Comparison of ENCODE assay signal across 8 cellular contexts in the genomic region with DNA sequence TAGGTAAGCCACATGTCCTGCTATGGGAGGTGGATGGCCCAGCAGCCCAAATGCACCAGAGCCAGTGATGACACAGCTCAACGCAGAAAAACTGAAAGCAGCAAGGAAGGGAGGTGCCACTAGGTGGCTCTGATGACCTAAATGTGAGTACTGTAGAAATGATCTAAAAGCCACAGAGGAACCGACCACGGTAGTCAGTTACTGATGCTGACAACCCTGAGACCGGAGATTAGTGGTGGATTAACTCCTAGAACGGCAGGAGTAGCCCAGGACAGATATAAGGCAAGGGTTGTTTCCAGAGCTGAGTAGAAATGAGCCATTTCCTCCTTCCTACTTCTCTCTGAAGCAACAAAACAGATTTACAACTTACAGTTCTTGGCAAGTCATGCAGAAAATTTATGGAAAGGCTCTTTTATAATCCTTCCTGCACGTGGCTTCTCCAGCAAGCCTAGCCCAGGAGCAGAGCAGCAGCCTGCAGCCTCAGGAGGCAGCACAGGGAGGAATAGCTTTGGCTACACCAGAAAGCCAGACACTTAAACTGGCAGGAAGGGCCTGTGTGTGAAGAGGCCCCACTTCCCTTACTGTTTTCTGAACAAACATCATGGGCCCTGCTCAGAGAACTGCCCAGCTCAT. TPM values are rescaled to one million over a fixed set of nuclear protein-coding genes. Genes with fewer than 3 reads are reported as not detected.
A peak's percentile ranks its signal among the peaks of the same experiment; 100 is the strongest.
DNase-seq lines count a peak whose midpoint lies in the region; ATAC-seq and TF ChIP-seq lines count a peak whose summit lies in the region.

No MANE protein-coding gene starts in this region.

- peaks cover 14% of the 10 kb centered on the region; the same call in 1 of the 2 replicates for H3K36me3 Mint-ChIP-seq in WTC11

- H3K27ac Mint-ChIP-seq in WTC11, result peak overlapping the region; percentile 31; the same call in 1 of the 2 replicates

- POLR2A ChIA-PET in WTC11 (lab: Charles Lee), result no interaction called here

- H3K9me3 Mint-ChIP-seq in WTC11, result no peaks in the 10 kb centered on the region

- H3K27me3 ChIP-seq in layer of hippocampus (ENCODE audit: control insufficient read depth, insufficient read depth, low read length), result no peaks in the 10 kb centered on the region

- DNase-seq in GM12864 (ENCODE audit: low read depth), result peak; percentile 70
- DNase-seq in NCI-H2227 treated with DMSO at 0.1 percent for 48 hours (lab: John Stamatoyannopoulos, UW), result peak; percentile 36
- DNase-seq in WTC11 (ENCODE audit: low spot score), result peak; percentile 78
- DNase-seq in cerebellar cortex (ENCODE audit: low spot score), result peak; percentile 96
- DNase-seq in stimulated activated CD4-positive, alpha-beta T cell treated with anti-CD3 and anti-CD28 coated beads, Interleukin-1b, Interleukin-23, amount 100 ng/mL, for 1 hour (ENCODE audit: low read depth in 2 of 2), result peak; percentile 41 to 54
- no peak for DNase-seq in posterior vena cava (ENCODE audit: low spot score)

- H3K4me3 Mint-ChIP-seq in WTC11, result no peak overlapping the region

- peak; percentile 72 for ATAC-seq in HG02973 (IDR thresholded peaks at IDR 0.05; ENCODE audit: unreplicated experiment)
- peak; percentile 95 for ATAC-seq in WTC11

- no peaks in the 10 kb centered on the region for H3K27me3 Mint-ChIP-seq in WTC11 (ENCODE audit: low read depth)

- H3K4me3 ChIP-seq in GM12864 (ENCODE audit: low read depth, low read length), result no peak overlapping the region

- TF ChIP-seq CTCF in GM12864 (IDR thresholded peaks at IDR 0.05; ENCODE audit: low read depth, low read length, missing control alignments) (peak; percentile 86), WTC11 (IDR thresholded peaks at IDR 0.05) (peak; percentile 56)

- peak overlapping the region; percentile 90 for H3K27ac ChIP-seq in layer of hippocampus (ENCODE audit: low read depth, low read length)

- CTCF ChIA-PET in WTC11 (lab: Charles Lee), result interaction anchor here (0.5 to 2.2 kb wide), 55 partner anchors 10 to 763 kb away, joined by 3 to 59 read pairs (median 4); partner anchors contain the start of genes DAPK2, PPIB and USP3

- intact Hi-C loops in posterior vena cava (cut with DNase I), result no loop called here

- H3K4me1 Mint-ChIP-seq in WTC11, result 0 out of 2 replicates have a peak, but pooled peaks cover 4% of the 10 kb centered on the region

TF ChIP-seq in WTC11, 78 proteins besides CTCF, POLR2A, EP300 and RAD21:
- no peak for TF ChIP-seq MLX (CRISPR knock-in tag; IDR thresholded peaks at IDR 0.05)
- no peak for TF ChIP-seq IRF2 (CRISPR knock-in tag; IDR thresholded peaks at IDR 0.05; ENCODE audit: borderline replicate concordance, low read depth)
- TF ChIP-seq, protein P1, sequence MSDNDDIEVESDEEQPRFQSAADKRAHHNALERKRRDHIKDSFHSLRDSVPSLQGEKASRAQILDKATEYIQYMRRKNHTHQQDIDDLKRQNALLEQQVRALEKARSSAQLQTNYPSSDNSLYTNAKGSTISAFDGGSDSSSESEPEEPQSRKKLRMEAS (CRISPR knock-in tag; IDR thresholded peaks at IDR 0.05), result no peak
- TF ChIP-seq FOXP1 (CRISPR knock-in tag; IDR thresholded peaks at IDR 0.05; ENCODE audit: borderline replicate concordance), result no peak
- TF ChIP-seq ZNF138 (CRISPR knock-in tag; conservative IDR thresholded peaks at IDR 0.05), result no peak
- no peak for TF ChIP-seq ATF3 (CRISPR knock-in tag; conservative IDR thresholded peaks at IDR 0.05)
- no peak for TF ChIP-seq ZNF423 (CRISPR knock-in tag; IDR thresholded peaks at IDR 0.05)
- no peak for TF ChIP-seq PRRX2 (CRISPR knock-in tag; IDR thresholded peaks at IDR 0.05)
- no peak for TF ChIP-seq RORB (CRISPR knock-in tag; IDR thresholded peaks at IDR 0.05)
- no peak for TF ChIP-seq SMAD3 (CRISPR knock-in tag; IDR thresholded peaks at IDR 0.05; ENCODE audit: borderline replicate concordance)
- TF ChIP-seq, protein P2, sequence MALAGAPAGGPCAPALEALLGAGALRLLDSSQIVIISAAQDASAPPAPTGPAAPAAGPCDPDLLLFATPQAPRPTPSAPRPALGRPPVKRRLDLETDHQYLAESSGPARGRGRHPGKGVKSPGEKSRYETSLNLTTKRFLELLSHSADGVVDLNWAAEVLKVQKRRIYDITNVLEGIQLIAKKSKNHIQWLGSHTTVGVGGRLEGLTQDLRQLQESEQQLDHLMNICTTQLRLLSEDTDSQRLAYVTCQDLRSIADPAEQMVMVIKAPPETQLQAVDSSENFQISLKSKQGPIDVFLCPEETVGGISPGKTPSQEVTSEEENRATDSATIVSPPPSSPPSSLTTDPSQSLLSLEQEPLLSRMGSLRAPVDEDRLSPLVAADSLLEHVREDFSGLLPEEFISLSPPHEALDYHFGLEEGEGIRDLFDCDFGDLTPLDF (CRISPR knock-in tag; IDR thresholded peaks at IDR 0.05), result no peak
- no peak for TF ChIP-seq KAT7 (CRISPR knock-in tag; IDR thresholded peaks at IDR 0.05; ENCODE audit: borderline replicate concordance)
- TF ChIP-seq ELF4 (CRISPR knock-in tag; IDR thresholded peaks at IDR 0.05; ENCODE audit: low read depth), result no peak
- no peak for TF ChIP-seq SP1 (CRISPR knock-in tag; conservative IDR thresholded peaks at IDR 0.05)
- TF ChIP-seq, protein P3, sequence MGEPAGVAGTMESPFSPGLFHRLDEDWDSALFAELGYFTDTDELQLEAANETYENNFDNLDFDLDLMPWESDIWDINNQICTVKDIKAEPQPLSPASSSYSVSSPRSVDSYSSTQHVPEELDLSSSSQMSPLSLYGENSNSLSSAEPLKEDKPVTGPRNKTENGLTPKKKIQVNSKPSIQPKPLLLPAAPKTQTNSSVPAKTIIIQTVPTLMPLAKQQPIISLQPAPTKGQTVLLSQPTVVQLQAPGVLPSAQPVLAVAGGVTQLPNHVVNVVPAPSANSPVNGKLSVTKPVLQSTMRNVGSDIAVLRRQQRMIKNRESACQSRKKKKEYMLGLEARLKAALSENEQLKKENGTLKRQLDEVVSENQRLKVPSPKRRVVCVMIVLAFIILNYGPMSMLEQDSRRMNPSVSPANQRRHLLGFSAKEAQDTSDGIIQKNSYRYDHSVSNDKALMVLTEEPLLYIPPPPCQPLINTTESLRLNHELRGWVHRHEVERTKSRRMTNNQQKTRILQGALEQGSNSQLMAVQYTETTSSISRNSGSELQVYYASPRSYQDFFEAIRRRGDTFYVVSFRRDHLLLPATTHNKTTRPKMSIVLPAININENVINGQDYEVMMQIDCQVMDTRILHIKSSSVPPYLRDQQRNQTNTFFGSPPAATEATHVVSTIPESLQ (CRISPR knock-in tag; IDR thresholded peaks at IDR 0.05), result no peak

RNA-seq across cellular contexts. Expression of gene FBXL22, which starts 13.1 kb away (rescaled TPM):
- 0.46 to 0.73 TPM (median 0.46 TPM) in 3 replicates for total RNA-seq in WTC11 (2021)
- total RNA-seq in posterior vena cava, result 10 to 100 TPM; 17.7 to 36.8 TPM

Comparison
In these comparisons a context has a peak if more than half of its experiments do, and no peak if none do; other contexts are left out.
1. RNA of gene FBXL22, which starts 13.1 kb away (total RNA-seq): 17.7 to 36.8 TPM in posterior vena cava; 0.46 to 0.73 TPM in WTC11; every median in the first group is over 10 times any median in the second.